In genomic region chr12:121678721-121679300, GRCh38 we compare ENCODE assay signal across 20 cellular contexts. TPM values are rescaled to one million over a fixed set of nuclear protein-coding genes. Genes with fewer than 3 reads are reported as not detected.
A peak's percentile ranks its signal among the peaks of the same experiment; 100 is the strongest.
DNase-seq lines count a peak whose midpoint lies in the region; ATAC-seq, FAIRE-seq and TF ChIP-seq lines count a peak whose summit lies in the region.
"Had no signal": no experiment of that assay in that cellular context is flagged by ENCODE, and none has a peak within 500 bp of the region (broad histone marks: within the 10 kb centered on the region; RNA-seq: fewer than 3 reads in every experiment).

No MANE protein-coding gene starts in this region.

- H3K9ac ChIP-seq in HUES48 (ENCODE audit: low read depth, low read length): no peak overlapping the region
- H3K9ac ChIP-seq in trophoblast cell (ENCODE audit: low read length): no peak overlapping the region
- H3K9ac ChIP-seq: BLaER1 treated with 17β-estradiol and CSF1 and Interleukin-3, amounts not matched to agents 10 nM and 100 nM had no signal

- H3K4me3 ChIP-seq in CD8-positive, alpha-beta T cell (ENCODE audit: low read depth, low read length): no peak overlapping the region
- no peak overlapping the region for H3K4me3 ChIP-seq in HUES48 (ENCODE audit: low read depth, low read length)
- H3K4me3 ChIP-seq in trophoblast cell (ENCODE audit: low read depth, low read length): no peak overlapping the region
- no peak overlapping the region for H3K4me3 ChIP-seq in small intestine (ENCODE audit: low read depth in 1 of 2, low read length in 2 of 2)
- H3K4me3 ChIP-seq: BLaER1 treated with 17β-estradiol and CSF1 and Interleukin-3, amounts not matched to agents 10 nM and 100 nM; MG63; pancreas; spleen had no signal

- no peak overlapping the region for H3K4ac ChIP-seq in trophoblast cell (ENCODE audit: low read depth, low read length)

- CTCF ChIA-PET in CD8-positive, alpha-beta T cell (lab: Charles Lee): interaction anchor here (0.6 to 3.4 kb wide), 5 partner anchors 10 to 184 kb away, joined by 4 to 16 read pairs (median 8); partner anchors contain the start of gene MORN3
- CTCF ChIA-PET in activated naive CD4-positive, alpha-beta T cell treated with anti-CD3 and anti-CD28 coated beads, Interleukin-2, amount 10 ng/mL, durations not matched to agents 7 days and 5 days (lab: Charles Lee): interaction anchor here (1.8 to 7.1 kb wide), 2 partner anchors 10 to 126 kb away, joined by 5 to 67 read pairs; partner anchors contain the start of gene MORN3

- H3K27me3 Mint-ChIP-seq in CD8-positive, alpha-beta T cell (ENCODE audit: low read depth): no peaks in the 10 kb centered on the region
- no peaks in the 10 kb centered on the region for H3K27me3 Mint-ChIP-seq in brain
- no peaks in the 10 kb centered on the region for H3K27me3 Mint-ChIP-seq in naive thymus-derived CD8-positive, alpha-beta T cell
- no peaks in the 10 kb centered on the region for H3K27me3 Mint-ChIP-seq in activated naive CD4-positive, alpha-beta T cell treated with anti-CD3 and anti-CD28 coated beads, Interleukin-2, amount 10 ng/mL, durations not matched to agents 7 days and 5 days

- no peak overlapping the region for H2AK5ac ChIP-seq in trophoblast cell (ENCODE audit: low read length)

- H4K8ac ChIP-seq in trophoblast cell (ENCODE audit: low read depth, low read length): no peak overlapping the region

- peaks cover 12% of the 10 kb centered on the region for H3K4me1 Mint-ChIP-seq in CD8-positive, alpha-beta T cell (ENCODE audit: low read depth)
- H3K4me1 Mint-ChIP-seq in brain: peaks cover 14% of the 10 kb centered on the region
- peaks cover 4 to 10% (median 7%) of the 10 kb centered on the region in 4 donors for H3K4me1 Mint-ChIP-seq in naive thymus-derived CD8-positive, alpha-beta T cell
- H3K4me1 Mint-ChIP-seq in activated naive CD4-positive, alpha-beta T cell treated with anti-CD3 and anti-CD28 coated beads, Interleukin-2, amount 10 ng/mL, durations not matched to agents 7 days and 5 days: peaks cover 34% of the 10 kb centered on the region

- H3K18ac ChIP-seq in trophoblast cell (ENCODE audit: low read length): no peak overlapping the region

- H3K23ac ChIP-seq in trophoblast cell (ENCODE audit: low read length): no peak overlapping the region

- no peak overlapping the region for H3K14ac ChIP-seq in trophoblast cell (ENCODE audit: low read length)

- H3K4me2 ChIP-seq in trophoblast cell (ENCODE audit: low read length): no peak overlapping the region

- no peak overlapping the region for H2BK5ac ChIP-seq in trophoblast cell (ENCODE audit: low read depth, low read length, poor library complexity)

- no peak for DNase-seq in CD8-positive, alpha-beta T cell
- DNase-seq in naive thymus-derived CD8-positive, alpha-beta T cell: no peak
- DNase-seq in trophoblast cell (no peak), small intestine (no peak)
- DNase-seq in activated naive CD4-positive, alpha-beta T cell treated with anti-CD3 and anti-CD28 coated beads, Interleukin-2, amount 10 ng/mL, durations not matched to agents 7 days and 5 days: no peak
- DNase-seq: activated CD4-positive, alpha-beta T cell treated with anti-CD3 and anti-CD28 coated beads, Interleukin-2, amount 50 U/mL, for 48 hours; brain microvascular endothelial cell; effector CD8-positive, alpha-beta T cell; EL; MG63; midbrain; NCI-H2107; NCI-H82; spleen had no signal

- no peak for ATAC-seq in CD8-positive, alpha-beta T cell
- ATAC-seq in naive thymus-derived CD8-positive, alpha-beta T cell: no peak
- no peak for ATAC-seq in HG02798 (IDR thresholded peaks at IDR 0.05; ENCODE audit: poor library complexity, unreplicated experiment)
- ATAC-seq: HCT116 had no signal

- H2BK120ac ChIP-seq in trophoblast cell (ENCODE audit: insufficient read depth, low read length, poor library complexity): no peak overlapping the region

- no peak overlapping the region for H3K27ac ChIP-seq in CD8-positive, alpha-beta T cell (ENCODE audit: low read depth, low read length)
- H3K27ac ChIP-seq in HUES48 (ENCODE audit: low read depth, low read length) (peak overlapping the region; percentile 13), trophoblast cell (ENCODE audit: low read depth, low read length) (no peak overlapping the region), small intestine (ENCODE audit: low read depth in 1 of 2, low read length in 1 of 2) (no peak overlapping the region)
- H3K27ac ChIP-seq: BLaER1 treated with 17β-estradiol and CSF1 and Interleukin-3, amounts not matched to agents 10 nM and 100 nM; brain microvascular endothelial cell; spleen had no signal

- no peaks in the 10 kb centered on the region for H3K27me3 ChIP-seq in CD8-positive, alpha-beta T cell (ENCODE audit: insufficient read depth, low read length)
- H3K27me3 ChIP-seq in HUES48 (ENCODE audit: control insufficient read depth, insufficient read depth, low read length) (no peaks in the 10 kb centered on the region), trophoblast cell (ENCODE audit: insufficient read depth, low read length) (no peaks in the 10 kb centered on the region), small intestine (ENCODE audit: control insufficient read depth in 2 of 2, insufficient read depth in 2 of 2, low read length in 2 of 2) (no peaks in the 10 kb centered on the region)
- H3K27me3 ChIP-seq: BLaER1 treated with 17β-estradiol and CSF1 and Interleukin-3, amounts not matched to agents 10 nM and 100 nM; brain microvascular endothelial cell; MG63; pancreas; spleen had no signal

- no peaks in the 10 kb centered on the region for H3K36me3 Mint-ChIP-seq in CD8-positive, alpha-beta T cell
- no peaks in the 10 kb centered on the region for H3K36me3 Mint-ChIP-seq in brain
- no peaks in the 10 kb centered on the region for H3K36me3 Mint-ChIP-seq in naive thymus-derived CD8-positive, alpha-beta T cell
- H3K36me3 Mint-ChIP-seq in activated naive CD4-positive, alpha-beta T cell treated with anti-CD3 and anti-CD28 coated beads, Interleukin-2, amount 10 ng/mL, durations not matched to agents 7 days and 5 days: no peaks in the 10 kb centered on the region

- no peak overlapping the region for H2BK12ac ChIP-seq in trophoblast cell (ENCODE audit: low read length)

- H3K79me1 ChIP-seq in trophoblast cell (ENCODE audit: low read length): no peaks in the 10 kb centered on the region

- intact Hi-C loops in CD8-positive, alpha-beta T cell (cut with DNase I, micrococcal nuclease): no loop called here

- no peaks in the 10 kb centered on the region for H3K9me3 ChIP-seq in CD8-positive, alpha-beta T cell (ENCODE audit: low read length)
- H3K9me3 ChIP-seq in HUES48 (ENCODE audit: control insufficient read depth, insufficient read depth, low read length) (no peaks in the 10 kb centered on the region), trophoblast cell (ENCODE audit: insufficient read depth, low read depth, low read length) (no peaks in the 10 kb centered on the region), small intestine (ENCODE audit: control insufficient read depth, low read depth) (no peaks in the 10 kb centered on the region)
- H3K9me3 ChIP-seq: BLaER1 treated with 17β-estradiol and CSF1 and Interleukin-3, amounts not matched to agents 10 nM and 100 nM; MG63; pancreas; spleen had no signal

- no peaks in the 10 kb centered on the region for H3K79me2 ChIP-seq in trophoblast cell (ENCODE audit: control insufficient read depth, insufficient read depth, low read length, poor library complexity)

- no peaks in the 10 kb centered on the region for H3K36me3 ChIP-seq in CD8-positive, alpha-beta T cell (ENCODE audit: insufficient read depth, low read length)
- H3K36me3 ChIP-seq in HUES48 (ENCODE audit: control insufficient read depth, insufficient read depth, low read length): no peaks in the 10 kb centered on the region
- H3K36me3 ChIP-seq in trophoblast cell (ENCODE audit: control insufficient read depth in 1 of 2, insufficient read depth in 2 of 2, low read length in 2 of 2): no peaks in the 10 kb centered on the region
- no peaks in the 10 kb centered on the region for H3K36me3 ChIP-seq in small intestine (ENCODE audit: control insufficient read depth in 2 of 2, insufficient read depth in 2 of 2, low read length in 2 of 2)
- H3K36me3 ChIP-seq: BLaER1 treated with 17β-estradiol and CSF1 and Interleukin-3, amounts not matched to agents 10 nM and 100 nM; brain microvascular endothelial cell; MG63; pancreas; spleen had no signal

- no peak overlapping the region for H2AFZ ChIP-seq in trophoblast cell (ENCODE audit: insufficient read depth, low read length, poor library complexity)

- H3K4me3 Mint-ChIP-seq in CD8-positive, alpha-beta T cell: no peak overlapping the region
- no peak overlapping the region for H3K4me3 Mint-ChIP-seq in brain
- H3K4me3 Mint-ChIP-seq in naive thymus-derived CD8-positive, alpha-beta T cell: peak overlapping the region in 1 of 10 donors; percentile 31
- no peak overlapping the region for H3K4me3 Mint-ChIP-seq in activated naive CD4-positive, alpha-beta T cell treated with anti-CD3 and anti-CD28 coated beads, Interleukin-2, amount 10 ng/mL, durations not matched to agents 7 days and 5 days

- peak overlapping the region; percentile 79 for H3K27ac Mint-ChIP-seq in CD8-positive, alpha-beta T cell
- peak overlapping the region in 4 of 5 experiments; percentile 16 to 62 (median 54) for H3K27ac Mint-ChIP-seq in brain
- H3K27ac Mint-ChIP-seq in naive thymus-derived CD8-positive, alpha-beta T cell: peak overlapping the region in 7 of 10 donors; percentile 7 to 96 (median 59)
- no peak overlapping the region for H3K27ac Mint-ChIP-seq in activated naive CD4-positive, alpha-beta T cell treated with anti-CD3 and anti-CD28 coated beads, Interleukin-2, amount 10 ng/mL, durations not matched to agents 7 days and 5 days

- H3K4me1 ChIP-seq in CD8-positive, alpha-beta T cell (ENCODE audit: insufficient read depth, low read length): peaks cover 5% of the 10 kb centered on the region
- 0 out of 2 replicates have a peak, but pooled peaks cover 3% of the 10 kb centered on the region for H3K4me1 ChIP-seq in HUES48 (ENCODE audit: control insufficient read depth, insufficient read depth, low read length)
- H3K4me1 ChIP-seq in trophoblast cell (ENCODE audit: control insufficient read depth in 1 of 2, insufficient read depth in 2 of 2, low read length in 2 of 2): no peaks in the 10 kb centered on the region
- H3K4me1 ChIP-seq in small intestine (ENCODE audit: control insufficient read depth in 2 of 2, insufficient read depth in 1 of 2, low read depth in 1 of 2, low read length in 1 of 2): no peaks in the 10 kb centered on the region

- WGBS in trophoblast cell (ENCODE audit: extremely low coverage, insufficient coverage, insufficient read length): no CpG with 5 or more reads among the region's 9 CpGs
- WGBS in small intestine, 3 donors: 74 to 78% (median 78%) methylated on average over 9 of the region's 9 CpGs

- POLR2A ChIA-PET in CD8-positive, alpha-beta T cell (lab: Charles Lee): interaction anchor here (0.5 to 1.1 kb wide), 3 partner anchors 53 to 300 kb away, joined by 3 read pairs; partner anchors contain the start of gene ORAI1
- POLR2A ChIA-PET in naive thymus-derived CD8-positive, alpha-beta T cell (lab: Charles Lee): interaction anchor here (1.1 to 5.9 kb wide), 2 partner anchors 47 to 51 kb away, joined by 5 to 33 read pairs; partner anchors contain the start of gene ORAI1

- no peak for FAIRE-seq in small intestine (lab: Jason Lieb, UNC)
- FAIRE-seq: pancreas had no signal

- no peak overlapping the region for H4K91ac ChIP-seq in trophoblast cell (ENCODE audit: low read depth, low read length)

- no peak for TF ChIP-seq CTCF in CD8-positive, alpha-beta T cell (IDR thresholded peaks at IDR 0.05)
- TF ChIP-seq CTCF in brain (conservative IDR thresholded peaks at IDR 0.05): no peak

- H4K12ac ChIP-seq in trophoblast cell (ENCODE audit: low read depth, low read length): no peak overlapping the region

- H3K9me3 Mint-ChIP-seq in CD8-positive, alpha-beta T cell: no peaks in the 10 kb centered on the region
- H3K9me3 Mint-ChIP-seq in brain: peaks cover 0 to 8% (median 0%) of the 10 kb centered on the region in 5 experiments
- no peaks in the 10 kb centered on the region for H3K9me3 Mint-ChIP-seq in naive thymus-derived CD8-positive, alpha-beta T cell
- H3K9me3 Mint-ChIP-seq in activated naive CD4-positive, alpha-beta T cell treated with anti-CD3 and anti-CD28 coated beads, Interleukin-2, amount 10 ng/mL, durations not matched to agents 7 days and 5 days: no peaks in the 10 kb centered on the region

RNA-seq across cellular contexts. Expression of gene MORN3, which starts 9.4 kb away (rescaled TPM):
- total RNA-seq in CD8-positive, alpha-beta T cell: 1 to 10 TPM; 6.7 to 7.5 TPM
- polyA plus RNA-seq in brain (ENCODE audit: insufficient read depth, low read depth, low replicate concordance) (7.6 TPM), small intestine (under 1 TPM in 1 of 3 donors, not detected in 2; 0.57 TPM)
- total RNA-seq in naive thymus-derived CD8-positive, alpha-beta T cell: 10 to 100 TPM; 13.3 to 14.0 TPM
- polyA plus RNA-seq in naive thymus-derived CD8-positive, alpha-beta T cell: 1 to 10 TPM; 1.1 to 4.8 (median 1.8) TPM
- 1.5 TPM in 2 replicates for polyA plus RNA-seq in trophoblast cell (2013)

RNA-seq across cellular contexts. Expression of gene TMEM120B, which starts 33.7 kb away (rescaled TPM):
- total RNA-seq in CD8-positive, alpha-beta T cell: 1 to 10 TPM; 6.4 to 7.3 TPM
- 3.7 TPM for polyA plus RNA-seq in brain (ENCODE audit: insufficient read depth, low read depth, low replicate concordance)
- total RNA-seq in naive thymus-derived CD8-positive, alpha-beta T cell: 10 to 100 TPM; 13.3 to 14.4 TPM
- 1 to 10 TPM; 2.1 to 2.5 (median 2.4) TPM for polyA plus RNA-seq in naive thymus-derived CD8-positive, alpha-beta T cell
- polyA plus RNA-seq in trophoblast cell (2013): 11.5 and 13.2 TPM in 2 replicates
- polyA plus RNA-seq in small intestine: 1 to 10 TPM; 2.7 to 4.1 (median 3.1) TPM

RNA-seq across cellular contexts. Expression of gene ORAI1, which starts 52.5 kb away (rescaled TPM):
- total RNA-seq in CD8-positive, alpha-beta T cell: 10 to 100 TPM; 59.0 to 62.1 TPM
- polyA plus RNA-seq in brain (ENCODE audit: insufficient read depth, low read depth, low replicate concordance) (40.4 TPM), small intestine (10 to 100 TPM; 16.1 to 51.4 (median 30.8) TPM)
- total RNA-seq in naive thymus-derived CD8-positive, alpha-beta T cell: 10 to 100 TPM; 44.6 to 45.7 TPM
- polyA plus RNA-seq in naive thymus-derived CD8-positive, alpha-beta T cell: 100 to 1,000 TPM; 122 to 158 (median 134) TPM
- polyA plus RNA-seq in trophoblast cell (2013): 17.2 and 17.7 TPM in 2 replicates
